1 cellular context compared by ENCODE assay signal in genomic region chr3:186679151-186679550, GRCh38.
TF ChIP-seq lines count a peak whose summit lies in the region.

No MANE protein-coding gene starts in this region.

TF ChIP-seq in H1, 55 proteins besides CTCF, POLR2A, EP300 and RAD21:
- TF ChIP-seq TAF1 (IDR thresholded peaks at IDR 0.05; ENCODE audit: low read depth, low read length): no peak
